8 cellular contexts compared by ENCODE assay signal in genomic region chr10:103888113-103888841, GRCh38. TPM values are rescaled to one million over a fixed set of nuclear protein-coding genes. Genes with fewer than 3 reads are reported as not detected.
A peak's percentile ranks its signal among the peaks of the same experiment; 100 is the strongest.
DNase-seq lines count a peak whose midpoint lies in the region; ATAC-seq and TF ChIP-seq lines count a peak whose summit lies in the region.

No MANE protein-coding gene starts in this region.

- no peak overlapping the region for H3K4me3 Mint-ChIP-seq in T-helper 1 cell treated with Interleukin-12 subunit alpha and Interleukin-12 subunit beta and Interleukin-4 antibody, amounts not matched to agents 30 μg/mL and 1 μg/mL, for 36 hours

- ATAC-seq in GM19328 (IDR thresholded peaks at IDR 0.05; ENCODE audit: unreplicated experiment): peak; percentile 63
- ATAC-seq in HG02938 (IDR thresholded peaks at IDR 0.05; ENCODE audit: unreplicated experiment): no peak

- no peaks in the 10 kb centered on the region for H3K79me2 ChIP-seq in MM.1S (ENCODE audit: low read length)

- H3K36me3 Mint-ChIP-seq in T-helper 1 cell treated with Interleukin-12 subunit alpha and Interleukin-12 subunit beta and Interleukin-4 antibody, amounts not matched to agents 30 μg/mL and 1 μg/mL, for 36 hours (ENCODE audit: low read depth): peaks cover 39% of the 10 kb centered on the region

- H3K4me2 ChIP-seq in MM.1S (ENCODE audit: low read depth, low read length): no peak overlapping the region

- H3K4me1 Mint-ChIP-seq in T-helper 1 cell treated with Interleukin-12 subunit alpha and Interleukin-12 subunit beta and Interleukin-4 antibody, amounts not matched to agents 30 μg/mL and 1 μg/mL, for 36 hours (ENCODE audit: low read depth): peaks cover 29% of the 10 kb centered on the region

- H3K27ac ChIP-seq in MM.1S (ENCODE audit: low read length): no peak overlapping the region

- no peaks in the 10 kb centered on the region for H3K9me3 Mint-ChIP-seq in T-helper 1 cell treated with Interleukin-12 subunit alpha and Interleukin-12 subunit beta and Interleukin-4 antibody, amounts not matched to agents 30 μg/mL and 1 μg/mL, for 36 hours

- H3F3A ChIP-seq in MM.1S (ENCODE audit: insufficient read depth, low read length): no peaks in the 10 kb centered on the region

- H3K9me3 ChIP-seq in MM.1S (replicated peaks; ENCODE audit: insufficient read depth, low read length): no peaks in the 10 kb centered on the region

- H4K20me1 ChIP-seq in MM.1S (ENCODE audit: insufficient read depth, low read length): no peaks in the 10 kb centered on the region

- no peaks in the 10 kb centered on the region for H3K27me3 ChIP-seq in MM.1S (replicated peaks; ENCODE audit: insufficient read depth, low read length)

- no peaks in the 10 kb centered on the region for H3K36me3 ChIP-seq in MM.1S (replicated peaks; ENCODE audit: insufficient read depth, low read length)

- H3K27me3 Mint-ChIP-seq in T-helper 1 cell treated with Interleukin-12 subunit alpha and Interleukin-12 subunit beta and Interleukin-4 antibody, amounts not matched to agents 30 μg/mL and 1 μg/mL, for 36 hours (ENCODE audit: low read depth): no peaks in the 10 kb centered on the region

- H2AFZ ChIP-seq in MM.1S (ENCODE audit: low read length): no peak overlapping the region

- DNase-seq in DMS 273 treated with DMSO at 0.1 percent for 48 hours (lab: John Stamatoyannopoulos, UW): peak; percentile 41
- peak; percentile 45 for DNase-seq in MM.1S
- peak; percentile 87 for DNase-seq in epithelial cell of esophagus (ENCODE audit: low read depth)
- peak; percentile 65 for DNase-seq in middle frontal gyrus (ENCODE audit: extremely low spot score, low spot score)
- peak; percentile 69 for DNase-seq in ureter (ENCODE audit: low spot score)

- H3K4me3 ChIP-seq in MM.1S (ENCODE audit: low read length): no peak overlapping the region
- H3K4me3 ChIP-seq in epithelial cell of esophagus (ENCODE audit: low read length): no peak overlapping the region

- no peaks in the 10 kb centered on the region for H3K4me1 ChIP-seq in MM.1S (ENCODE audit: low read length)

- no peak overlapping the region for H3K9ac ChIP-seq in MM.1S (ENCODE audit: low read length)

- H3K9me2 ChIP-seq in MM.1S (replicated peaks; ENCODE audit: insufficient read depth, low read length): no peaks in the 10 kb centered on the region

- TF ChIP-seq CTCF in MM.1S (IDR thresholded peaks at IDR 0.05; ENCODE audit: low read length) (peak; percentile 83), epithelial cell of esophagus (IDR thresholded peaks at IDR 0.05; ENCODE audit: insufficient read depth, low read depth, low read length, missing control alignments) (peak; percentile 75)

- H3K27ac Mint-ChIP-seq in T-helper 1 cell treated with Interleukin-12 subunit alpha and Interleukin-12 subunit beta and Interleukin-4 antibody, amounts not matched to agents 30 μg/mL and 1 μg/mL, for 36 hours: peak overlapping the region; percentile 75

RNA-seq across cellular contexts. Expression of gene STN1, which starts 29.7 kb away (rescaled TPM):
- total RNA-seq in ureter: 49.3 TPM

RNA-seq across cellular contexts. Expression of gene SH3PXD2A, which starts 32.9 kb away (rescaled TPM):
- total RNA-seq in ureter: 50.3 TPM
